Comparison of ENCODE assay signal across 29 cellular contexts in the genomic region with DNA sequence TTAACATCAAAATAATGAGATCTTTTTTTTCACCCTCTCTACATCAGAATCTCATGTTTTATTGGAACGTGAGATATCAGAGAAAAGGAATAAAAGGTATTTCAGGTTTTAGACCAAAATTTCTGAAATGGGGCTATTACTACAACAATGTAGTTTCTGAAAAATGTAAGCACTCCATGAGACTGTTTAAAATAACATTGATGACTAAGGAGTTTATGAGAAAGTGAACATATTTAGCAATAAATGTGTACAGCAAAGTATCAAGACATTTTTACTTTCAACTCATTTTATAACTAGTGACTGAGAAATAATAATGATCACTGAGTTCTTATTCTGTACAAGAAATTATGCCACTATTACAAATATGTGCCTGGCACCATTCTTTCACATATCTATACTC.
"Had no signal": no experiment of that assay in that cellular context is flagged by ENCODE, and none has a peak within 500 bp of the region (broad histone marks: within the 10 kb centered on the region; RNA-seq: fewer than 3 reads in every experiment).

No MANE protein-coding gene starts in this region.

- H3K79me2 ChIP-seq: parathyroid adenoma had no signal

- H3K4me1 ChIP-seq: parathyroid adenoma, psoas muscle, right lobe of liver, sigmoid colon, stomach, tibial nerve, upper lobe of left lung, vagina had no signal

- H3K36me3 ChIP-seq: neutrophil, ovary, right lobe of liver, sigmoid colon, stomach, thoracic aorta, thyroid gland, tibial nerve, upper lobe of left lung, vagina had no signal

- H3K36me3 Mint-ChIP-seq: natural killer cell; stimulated activated effector memory CD8-positive, alpha-beta T cell treated with anti-CD3 and anti-CD28 coated beads, Interleukin-12 subunit alpha, Interleukin-12 subunit beta, amount 100 ng/mL, for 72 hours; stimulated activated naive B cell treated with anti-CD40 and anti-IgM and Interleukin-4, amounts not matched to agents 10 μg/mL and 1 μg/mL and 100 μg/mL, for 72 hours had no signal

- H2AFZ ChIP-seq: parathyroid adenoma had no signal

- H3K4me3 Mint-ChIP-seq: natural killer cell; nephron; neural crest cell; stimulated activated effector memory CD8-positive, alpha-beta T cell treated with anti-CD3 and anti-CD28 coated beads, Interleukin-12 subunit alpha, Interleukin-12 subunit beta, amount 100 ng/mL, for 72 hours; stimulated activated naive B cell treated with anti-CD40 and anti-IgM and Interleukin-4, amounts not matched to agents 10 μg/mL and 1 μg/mL and 100 μg/mL, for 72 hours; stimulated activated naive CD8-positive, alpha-beta T cell treated with anti-CD3 and anti-CD28 coated beads, Interleukin-15, Interleukin-2, amounts not matched to agents 100 ng/mL and 50 ng/mL, for 24 hours had no signal

- H3K4me3 ChIP-seq: ovary, psoas muscle, right lobe of liver, sigmoid colon, stomach, thoracic aorta, thyroid gland, tibial nerve, upper lobe of left lung, vagina had no signal

- H3K4me1 Mint-ChIP-seq: natural killer cell; nephron; neural crest cell; stimulated activated naive B cell treated with anti-CD40 and anti-IgM and Interleukin-4, amounts not matched to agents 10 μg/mL and 1 μg/mL and 100 μg/mL, for 72 hours had no signal

- ATAC-seq: natural killer cell; psoas muscle; right cardiac atrium; right lobe of liver; stimulated activated effector memory CD8-positive, alpha-beta T cell treated with anti-CD3 and anti-CD28 coated beads, Interleukin-12 subunit alpha, Interleukin-12 subunit beta, amount 100 ng/mL, for 72 hours; stimulated activated naive B cell treated with anti-CD40 and anti-IgM and Interleukin-4, amounts not matched to agents 10 μg/mL and 1 μg/mL and 100 μg/mL, for 72 hours had no signal

- H3K27ac ChIP-seq: neutrophil, ovary, parathyroid adenoma, psoas muscle, right lobe of liver, sigmoid colon, stomach, thoracic aorta, thyroid gland, tibial nerve, upper lobe of left lung, vagina had no signal

- H3K9me3 Mint-ChIP-seq: neural crest cell; stimulated activated effector memory CD8-positive, alpha-beta T cell treated with anti-CD3 and anti-CD28 coated beads, Interleukin-12 subunit alpha, Interleukin-12 subunit beta, amount 100 ng/mL, for 72 hours; stimulated activated naive B cell treated with anti-CD40 and anti-IgM and Interleukin-4, amounts not matched to agents 10 μg/mL and 1 μg/mL and 100 μg/mL, for 72 hours; stimulated activated naive CD8-positive, alpha-beta T cell treated with anti-CD3 and anti-CD28 coated beads, Interleukin-15, Interleukin-2, amounts not matched to agents 100 ng/mL and 50 ng/mL, for 24 hours had no signal

- H3K9me3 ChIP-seq: neutrophil, ovary, psoas muscle, right lobe of liver, sigmoid colon, stomach, thoracic aorta, thyroid gland, tibial nerve, upper lobe of left lung, vagina had no signal

- H3K27ac Mint-ChIP-seq: natural killer cell; nephron; progenitor cell of endocrine pancreas; stimulated activated effector memory CD8-positive, alpha-beta T cell treated with anti-CD3 and anti-CD28 coated beads, Interleukin-12 subunit alpha, Interleukin-12 subunit beta, amount 100 ng/mL, for 72 hours; stimulated activated naive B cell treated with anti-CD40 and anti-IgM and Interleukin-4, amounts not matched to agents 10 μg/mL and 1 μg/mL and 100 μg/mL, for 72 hours; stimulated activated naive CD8-positive, alpha-beta T cell treated with anti-CD3 and anti-CD28 coated beads, Interleukin-15, Interleukin-2, amounts not matched to agents 100 ng/mL and 50 ng/mL, for 24 hours had no signal

- H3K9ac ChIP-seq: parathyroid adenoma had no signal

- DNase-seq: natural killer cell; nucleus accumbens; ovary; posterior cingulate gyrus; psoas muscle; right cardiac atrium; right lobe of liver; sigmoid colon; small intestine; stimulated activated CD4-positive, alpha-beta T cell treated with anti-CD3 and anti-CD28 coated beads, Interleukin-15, amount 100 ng/mL, for 24 hours; stimulated activated CD4-positive, alpha-beta T cell treated with anti-CD3 and anti-CD28 coated beads, Interleukin-2, amount 100 ng/mL, for 24 hours; stimulated activated CD4-positive, alpha-beta T cell treated with anti-CD3 and anti-CD28 coated beads, Interleukin-2, amount 100 ng/mL, for 48 hours; stimulated activated CD4-positive, alpha-beta T cell treated with anti-CD3 and anti-CD28 coated beads, Interleukin-4, amount 100 ng/mL, for 24 hours; stimulated activated naive B cell treated with anti-CD40 and anti-IgM and Interleukin-4, amounts not matched to agents 10 μg/mL and 1 μg/mL and 100 μg/mL, for 72 hours; stimulated activated naive CD4-positive, alpha-beta T cell treated with Interleukin-2 at 50 U/mL for 16 hours; stomach; thyroid gland; trophoblast cell; upper lobe of left lung had no signal

- H3K27me3 ChIP-seq: neutrophil, ovary, right lobe of liver, sigmoid colon, stomach, thyroid gland, tibial nerve, upper lobe of left lung, vagina had no signal
